ENCODE assay signal across 27 cellular contexts in genomic region chr22:20588843-20589581, GRCh38.
DNase-seq lines count a peak whose midpoint lies in the region; ATAC-seq, FAIRE-seq and TF ChIP-seq lines count a peak whose summit lies in the region.
"Had no signal": no experiment of that assay in that cellular context is flagged by ENCODE, and none has a peak within 500 bp of the region (broad histone marks: within the 10 kb centered on the region; RNA-seq: fewer than 3 reads in every experiment).

No MANE protein-coding gene starts in this region.

- intact Hi-C loops in heart right ventricle (cut with DNase I): no loop called here
- intact Hi-C loops in K562 (cut with micrococcal nuclease): loop anchor here (5.0 kb wide), 1 partner anchor 172 kb away; no protein-coding TSS in a partner anchor
- intact Hi-C loops in kidney (cut with DNase I): no loop called here

- H3K9me3 Mint-ChIP-seq in stimulated activated memory B cell treated with anti-CD40 and anti-IgM and Interleukin-4, amounts not matched to agents 10 μg/mL and 1 μg/mL and 100 μg/mL, for 72 hours: no peaks in the 10 kb centered on the region
- H3K9me3 Mint-ChIP-seq: activated T-cell treated with anti-CD3 and anti-CD28 coated beads, Interleukin-2, amount 50 U/mL, for 4 hours had no signal

- TF ChIP-seq CTCF in cardiac muscle cell (IDR thresholded peaks at IDR 0.05; ENCODE audit: low read depth, low read length): no peak
- TF ChIP-seq CTCF in heart right ventricle (IDR thresholded peaks at IDR 0.05): no peak
- no peak for TF ChIP-seq CTCF in K562 (IDR thresholded peaks at IDR 0.05 in 2 of 3, conservative IDR thresholded peaks at IDR 0.05 in 1 of 3; ENCODE audit: insufficient read depth in 2 of 3, low read depth in 1 of 3, low read length in 3 of 3)
- no peak for TF ChIP-seq CTCF in kidney (IDR thresholded peaks at IDR 0.05; ENCODE audit: borderline replicate concordance, extremely low read depth, insufficient read depth)

- ATAC-seq in heart right ventricle (no peak), K562 (no peak; the same call in 2 of the 3 replicates), HG03039 (IDR thresholded peaks at IDR 0.05; ENCODE audit: unreplicated experiment) (no peak)
- peak; percentile 11 for ATAC-seq in stimulated activated memory B cell treated with anti-CD40 and anti-IgM and Interleukin-4, amounts not matched to agents 10 μg/mL and 1 μg/mL and 100 μg/mL, for 72 hours
- ATAC-seq: activated CD8-positive, alpha-beta T cell treated with anti-CD3 and anti-CD28 coated beads, Interleukin-2, amount 10 ng/mL, durations not matched to agents 7 days and 5 days; activated T-cell treated with anti-CD3 and anti-CD28 coated beads, Interleukin-2, amount 50 U/mL, for 4 hours; gastroesophageal sphincter; upper lobe of right lung had no signal

- no TSS peak for BruUV-seq in K562 (replicated peaks; lab: Mats Ljungman, UMichigan)

- FAIRE-seq in K562 (lab: Jason Lieb, UNC) (no peak), kidney (lab: Jason Lieb, UNC) (no peak)
- FAIRE-seq: A549, H54 had no signal

- H3K4me3 ChIP-seq in cardiac muscle cell: no peak overlapping the region
- no peak overlapping the region for H3K4me3 ChIP-seq in heart right ventricle
- H3K4me3 ChIP-seq in K562: no peak overlapping the region
- H3K4me3 ChIP-seq in kidney (ENCODE audit: low read length in 2 of 2): no peak overlapping the region
- H3K4me3 ChIP-seq: A549, dorsolateral prefrontal cortex, esophagus squamous epithelium, gastroesophageal sphincter, upper lobe of right lung had no signal

- H3K27ac Mint-ChIP-seq in stimulated activated memory B cell treated with anti-CD40 and anti-IgM and Interleukin-4, amounts not matched to agents 10 μg/mL and 1 μg/mL and 100 μg/mL, for 72 hours: no peak overlapping the region

- TF ChIP-seq EP300 in K562 (IDR thresholded peaks at IDR 0.05; ENCODE audit: low read length): no peak

- POLR2A ChIA-PET in K562 (lab: Yijun Ruan, JAX): interaction anchor here (0.6 to 8.8 kb wide), 8 partner anchors 10 to 160 kb away, joined by 3 to 96 read pairs (median 4); no protein-coding TSS in a partner anchor

- DNase-seq in cardiac muscle cell (ENCODE audit: low read depth in 1 of 2, low spot score in 1 of 2): no peak
- no peak for DNase-seq in heart right ventricle
- no peak for DNase-seq in K562 (ENCODE audit: extremely low read depth in 1 of 4, low spot score in 3 of 4)
- peak; percentile 49 for DNase-seq in kidney
- no peak for DNase-seq in cerebellar cortex (ENCODE audit: low spot score)
- DNase-seq in Ammon's horn (ENCODE audit: low spot score): no peak
- DNase-seq: activated CD4-positive, CD25-positive, alpha-beta regulatory T cell treated with anti-CD3 and anti-CD28 coated beads, Interleukin-2, amount 50 U/mL, for 72 hours; activated CD8-positive, alpha-beta T cell treated with anti-CD3 and anti-CD28 coated beads, Interleukin-2, amount 10 ng/mL, durations not matched to agents 7 days and 5 days; activated naive CD4-positive, alpha-beta T cell treated with Interleukin-2 at 50 U/mL for 16 hours; activated T-cell treated with anti-CD3 and anti-CD28 coated beads, Interleukin-2, amount 50 U/mL, for 4 hours; anterior cingulate cortex; Calu3; caudate nucleus; dorsolateral prefrontal cortex; EL; esophagus squamous epithelium; KBM-7; mammary epithelial cell; MM.1S; NCI-H1436 treated with DMSO at 0.1 percent for 48 hours; NCI-H524 had no signal

- no peaks in the 10 kb centered on the region for H3K27me3 ChIP-seq in cardiac muscle cell
- H3K27me3 ChIP-seq in heart right ventricle: no peaks in the 10 kb centered on the region
- H3K27me3 ChIP-seq in K562 (ENCODE audit: control insufficient read depth in 2 of 2, insufficient read depth in 2 of 2, low read length in 2 of 2): peaks cover 26 to 43% of the 10 kb centered on the region in 2 experiments; a peak in 4 of 5 replicates
- H3K27me3 ChIP-seq: dorsolateral prefrontal cortex, esophagus squamous epithelium, gastroesophageal sphincter, upper lobe of right lung had no signal

- no peaks in the 10 kb centered on the region for H3K4me1 Mint-ChIP-seq in stimulated activated memory B cell treated with anti-CD40 and anti-IgM and Interleukin-4, amounts not matched to agents 10 μg/mL and 1 μg/mL and 100 μg/mL, for 72 hours

- H3K36me3 Mint-ChIP-seq in stimulated activated memory B cell treated with anti-CD40 and anti-IgM and Interleukin-4, amounts not matched to agents 10 μg/mL and 1 μg/mL and 100 μg/mL, for 72 hours: peaks cover 36% of the 10 kb centered on the region

- H3K9me3 ChIP-seq in cardiac muscle cell (ENCODE audit: low read depth) (no peaks in the 10 kb centered on the region), heart right ventricle (no peaks in the 10 kb centered on the region), K562 (replicated peaks; ENCODE audit: control insufficient read depth, insufficient read depth, low read depth, low read length) (no peaks in the 10 kb centered on the region), kidney (ENCODE audit: control insufficient read depth in 1 of 2, low read length in 2 of 2) (no peaks in the 10 kb centered on the region)
- H3K9me3 ChIP-seq: A549, esophagus squamous epithelium, gastroesophageal sphincter, upper lobe of right lung had no signal

- no peak overlapping the region for H3K4me2 ChIP-seq in K562 (ENCODE audit: insufficient read depth, low read length)
- H3K4me2 ChIP-seq: A549 had no signal

- in situ Hi-C loops in K562 (cut with MboI): no loop called here

- H3K27ac ChIP-seq in cardiac muscle cell (peak overlapping the region; percentile 75), heart right ventricle (no peak overlapping the region), K562 (ENCODE audit: extremely low read depth, low read depth, low read length) (no peak overlapping the region), kidney (ENCODE audit: low read depth in 2 of 2, low read length in 2 of 2) (no peak overlapping the region)
- H3K27ac ChIP-seq: A549, gastroesophageal sphincter, upper lobe of right lung had no signal

- H2AFZ ChIP-seq in K562 (ENCODE audit: low read depth, low read length): no peak overlapping the region

- 68 to 79% methylated on average over 12 to 13 of the region's 13 CpGs for WGBS in heart right ventricle, 2 donors
- 22% methylated on average over 13 of the region's 13 CpGs for WGBS in K562 (ENCODE audit: insufficient coverage, low coverage, missing lambda C conversion rate)

- no peaks in the 10 kb centered on the region for H3K27me3 Mint-ChIP-seq in stimulated activated memory B cell treated with anti-CD40 and anti-IgM and Interleukin-4, amounts not matched to agents 10 μg/mL and 1 μg/mL and 100 μg/mL, for 72 hours

- CTCF ChIA-PET in K562 (lab: Yijun Ruan, JAX; ENCODE audit: low intra/inter-chr PET ratio): no interaction called here

- H3K4me3 Mint-ChIP-seq in stimulated activated memory B cell treated with anti-CD40 and anti-IgM and Interleukin-4, amounts not matched to agents 10 μg/mL and 1 μg/mL and 100 μg/mL, for 72 hours: no peak overlapping the region
- H3K4me3 Mint-ChIP-seq: activated CD8-positive, alpha-beta T cell treated with anti-CD3 and anti-CD28 coated beads, Interleukin-2, amount 10 ng/mL, durations not matched to agents 7 days and 5 days; activated T-cell treated with anti-CD3 and anti-CD28 coated beads, Interleukin-2, amount 50 U/mL, for 4 hours had no signal

- no peaks in the 10 kb centered on the region for H3K79me2 ChIP-seq in K562 (ENCODE audit: control insufficient read depth, insufficient read depth, low read length)

- no peak for TF ChIP-seq POLR2A in K562 (conservative IDR thresholded peaks at IDR 0.05)

- H3K9me1 ChIP-seq in K562 (ENCODE audit: control insufficient read depth, insufficient read depth, low read length): peaks cover 5% of the 10 kb centered on the region

- peaks cover 44% of the 10 kb centered on the region for H4K20me1 ChIP-seq in K562 (replicated peaks; ENCODE audit: control insufficient read depth, insufficient read depth, low read length)

- H3K9ac ChIP-seq in K562 (ENCODE audit: insufficient read depth in 1 of 2, low read depth in 2 of 2, low read length in 2 of 2): peak overlapping the region in 1 of 2 experiments; percentile 56; a peak in 2 of 4 replicates
- no peak overlapping the region for H3K9ac ChIP-seq in kidney (ENCODE audit: low read length in 2 of 2)

- H3K36me3 ChIP-seq in cardiac muscle cell: peaks cover 25% of the 10 kb centered on the region
- H3K36me3 ChIP-seq in heart right ventricle: peaks cover 5 to 41% (median 24%) of the 10 kb centered on the region in 9 donors
- peaks cover 36% of the 10 kb centered on the region; the same call in 2 of the 3 replicates for H3K36me3 ChIP-seq in K562 (ENCODE audit: control insufficient read depth, insufficient read depth, low read length)
- peaks cover 19 to 25% of the 10 kb centered on the region in 2 donors for H3K36me3 ChIP-seq in kidney (ENCODE audit: control insufficient read depth in 1 of 2, insufficient read depth in 2 of 2, low read length in 2 of 2)

- TF ChIP-seq RAD21 in K562 (CRISPR knock-in tag; conservative IDR thresholded peaks at IDR 0.05 in 1 of 2, IDR thresholded peaks at IDR 0.05 in 1 of 2): no peak; a peak in 1 of 4 replicates

- H3K4me1 ChIP-seq in cardiac muscle cell (ENCODE audit: low read depth) (no peaks in the 10 kb centered on the region), heart right ventricle (no peaks in the 10 kb centered on the region), K562 (replicated peaks in 1 of 2; ENCODE audit: control insufficient read depth in 2 of 2, insufficient read depth in 2 of 2, low read length in 2 of 2) (peaks cover 0 to 46% of the 10 kb centered on the region in 2 experiments; a peak in 2 of 5 replicates), kidney (ENCODE audit: control insufficient read depth in 1 of 2, insufficient read depth in 1 of 2, low read depth in 1 of 2, low read length in 2 of 2) (no peaks in the 10 kb centered on the region)
- H3K4me1 ChIP-seq: A549, upper lobe of right lung had no signal

TF ChIP-seq in K562, 482 proteins besides CTCF, POLR2A, EP300 and RAD21 (continues in another document):
- peak; percentile 90; the same call in 1 of the 2 replicates for TF ChIP-seq THAP7 (CRISPR knock-in tag; IDR thresholded peaks at IDR 0.05)
- TF ChIP-seq ZNF184 (CRISPR knock-in tag; IDR thresholded peaks at IDR 0.05): no peak
